Comparison of ENCODE assay signal across 8 cellular contexts in genomic region chr18:62526098-62527025, GRCh38. TPM values are rescaled to one million over a fixed set of nuclear protein-coding genes. Genes with fewer than 3 reads are reported as not detected.
DNase-seq lines count a peak whose midpoint lies in the region; ATAC-seq and TF ChIP-seq lines count a peak whose summit lies in the region.

No MANE protein-coding gene starts in this region.

- no peak for TF ChIP-seq CTCF in suprapubic skin (IDR thresholded peaks at IDR 0.05)

- peak overlapping the region; percentile 81 to 93 (median 91) for H3K9ac ChIP-seq in BLaER1 treated with 17β-estradiol and CSF1 and Interleukin-3, amounts not matched to agents 10 nM and 100 nM

- H3K36me3 Mint-ChIP-seq in activated naive CD4-positive, alpha-beta T cell treated with anti-CD3 and anti-CD28 coated beads, Interleukin-2, amount 50 U/mL, for 24 hours, result no peaks in the 10 kb centered on the region

- H3K27ac Mint-ChIP-seq in activated naive CD4-positive, alpha-beta T cell treated with anti-CD3 and anti-CD28 coated beads, Interleukin-2, amount 50 U/mL, for 24 hours, result peak overlapping the region; percentile 96

- H3K4me2 ChIP-seq in BLaER1 treated with 17β-estradiol and CSF1 and Interleukin-3, amounts not matched to agents 10 nM and 100 nM, result peak overlapping the region; percentile 81 to 98 (median 93)

- no peaks in the 10 kb centered on the region for H3K9me3 Mint-ChIP-seq in activated naive CD4-positive, alpha-beta T cell treated with anti-CD3 and anti-CD28 coated beads, Interleukin-2, amount 50 U/mL, for 24 hours

- H3K27me3 Mint-ChIP-seq in activated naive CD4-positive, alpha-beta T cell treated with anti-CD3 and anti-CD28 coated beads, Interleukin-2, amount 50 U/mL, for 24 hours, result no peaks in the 10 kb centered on the region

- peaks cover 0 to 46% (median 5%) of the 10 kb centered on the region in 11 experiments; a peak in 10 of 22 replicates for H4K20me1 ChIP-seq in BLaER1 treated with 17β-estradiol and CSF1 and Interleukin-3, amounts not matched to agents 10 nM and 100 nM

- H3K4me1 ChIP-seq in BLaER1 treated with 17β-estradiol and CSF1 and Interleukin-3, amounts not matched to agents 10 nM and 100 nM, result peaks cover 21 to 56% (median 43%) of the 10 kb centered on the region in 10 experiments
- H3K4me1 ChIP-seq in SJSA1 (replicated peaks), result peaks cover 26% of the 10 kb centered on the region
- peaks cover 35% of the 10 kb centered on the region for H3K4me1 ChIP-seq in suprapubic skin

- peak in 1 of 2 donors; percentile 72 for TF ChIP-seq POLR2A in suprapubic skin (IDR thresholded peaks at IDR 0.05)

- DNase-seq in LHCN-M2 (ENCODE audit: low read depth) (peak; percentile 80), SJSA1 (ENCODE audit: low read depth in 1 of 2, low spot score in 2 of 2) (peak; percentile 70 to 81), glomerular visceral epithelial cell (ENCODE audit: extremely low spot score) (peak; percentile 91), occipital lobe (lab: John Stamatoyannopoulos, UW) (peak; percentile 60), suprapubic skin (ENCODE audit: low spot score in 2 of 2) (peak; percentile 86 to 89)

- peak; percentile 16 for ATAC-seq in GM19351 (IDR thresholded peaks at IDR 0.05; ENCODE audit: unreplicated experiment)

- H3K27ac ChIP-seq in BLaER1 treated with 17β-estradiol and CSF1 and Interleukin-3, amounts not matched to agents 10 nM and 100 nM, result peak overlapping the region; percentile 80 to 92 (median 88)
- H3K27ac ChIP-seq in SJSA1, result peak overlapping the region; percentile 39
- H3K27ac ChIP-seq in suprapubic skin, result peak overlapping the region; percentile 96

- TF ChIP-seq EP300 in suprapubic skin (IDR thresholded peaks at IDR 0.05), result no peak

- peaks cover 4 to 12% (median 11%) of the 10 kb centered on the region in 11 experiments for H3K27me3 ChIP-seq in BLaER1 treated with 17β-estradiol and CSF1 and Interleukin-3, amounts not matched to agents 10 nM and 100 nM
- H3K27me3 ChIP-seq in SJSA1 (replicated peaks) (peaks cover 3% of the 10 kb centered on the region), suprapubic skin (no peaks in the 10 kb centered on the region)

- WGBS in suprapubic skin, result 3% methylated on average over 21 of the region's 74 CpGs

- 0 out of 22 replicates have a peak, but pooled peaks cover 0 to under 1% (median 0%) of the 10 kb centered on the region in 11 experiments for H3K36me3 ChIP-seq in BLaER1 treated with 17β-estradiol and CSF1 and Interleukin-3, amounts not matched to agents 10 nM and 100 nM
- H3K36me3 ChIP-seq in SJSA1 (peaks cover 7% of the 10 kb centered on the region; the same call in 1 of the 2 replicates), suprapubic skin (no peaks in the 10 kb centered on the region)

- H3K9me3 ChIP-seq in BLaER1 treated with 17β-estradiol and CSF1 and Interleukin-3, amounts not matched to agents 10 nM and 100 nM (replicated peaks in 1 of 11), result no peaks in the 10 kb centered on the region
- no peaks in the 10 kb centered on the region for H3K9me3 ChIP-seq in SJSA1 (replicated peaks)
- H3K9me3 ChIP-seq in suprapubic skin, result no peaks in the 10 kb centered on the region

- H3K4me3 Mint-ChIP-seq in activated naive CD4-positive, alpha-beta T cell treated with anti-CD3 and anti-CD28 coated beads, Interleukin-2, amount 50 U/mL, for 24 hours, result peak overlapping the region; percentile 95

- H3K4me3 ChIP-seq in BLaER1 treated with 17β-estradiol and CSF1 and Interleukin-3, amounts not matched to agents 10 nM and 100 nM, result peak overlapping the region; percentile 83 to 97 (median 92)
- H3K4me3 ChIP-seq in SJSA1, result peak overlapping the region; percentile 69
- H3K4me3 ChIP-seq in suprapubic skin, result peak overlapping the region; percentile 87

- peaks cover 55% of the 10 kb centered on the region for H3K4me1 Mint-ChIP-seq in activated naive CD4-positive, alpha-beta T cell treated with anti-CD3 and anti-CD28 coated beads, Interleukin-2, amount 50 U/mL, for 24 hours

RNA-seq across cellular contexts. Expression of gene ZCCHC2, which starts 3.5 kb away (rescaled TPM):
- total RNA-seq in LHCN-M2 (2014; rRNA removed), result 1.7 and 2.5 TPM in 2 replicates
- polyA plus RNA-seq in LHCN-M2 (2012), result 1.4 TPM
- total RNA-seq in SJSA1 (2014; rRNA removed; shearing (Covaris generic)), result 2.9 and 3.3 TPM in 2 replicates
- total RNA-seq in occipital lobe, result 13.1 TPM
- 10 to 100 TPM; 22.7 to 43.5 (median 32.4) TPM for total RNA-seq in suprapubic skin

Comparison
In these comparisons a context has a peak if more than half of its experiments do, and no peak if none do; other contexts are left out.
1. Peak in every context shown above with its lines: DNase-seq, ATAC-seq, H3K4me3 ChIP-seq and H3K27ac ChIP-seq.
2. H3K27ac ChIP-seq: peak in every context shown above with its lines; median percentile 96 in suprapubic skin; 88 in BLaER1 treated with 17β-estradiol and CSF1 and Interleukin-3, amounts not matched to agents 10 nM and 100 nM; 39 in SJSA1.